Comparison of ENCODE assay signal across 20 cellular contexts in genomic region chr1:240030236-240030635, GRCh38.
DNase-seq lines count a peak whose midpoint lies in the region; ATAC-seq and TF ChIP-seq lines count a peak whose summit lies in the region.
"Had no signal": no experiment of that assay in that cellular context is flagged by ENCODE, and none has a peak within 500 bp of the region (broad histone marks: within the 10 kb centered on the region; RNA-seq: fewer than 3 reads in every experiment).

No MANE protein-coding gene starts in this region.

- H3K27ac Mint-ChIP-seq in glutamatergic neuron (ENCODE audit: unreplicated experiment) = peak overlapping the region; percentile 90
- H3K27ac Mint-ChIP-seq in CD8-positive, alpha-beta T cell = no peak overlapping the region
- H3K27ac Mint-ChIP-seq: activated naive CD4-positive, alpha-beta T cell treated with anti-CD3 and anti-CD28 coated beads for 36 hours; natural killer cell; stimulated activated naive CD8-positive, alpha-beta T cell treated with anti-CD3 and anti-CD28 coated beads, Interleukin-15, Interleukin-2, amounts not matched to agents 100 ng/mL and 50 ng/mL, for 24 hours had no signal

- no peaks in the 10 kb centered on the region for H3K36me3 Mint-ChIP-seq in glutamatergic neuron (ENCODE audit: unreplicated experiment)
- H3K36me3 Mint-ChIP-seq in CD8-positive, alpha-beta T cell = no peaks in the 10 kb centered on the region
- H3K36me3 Mint-ChIP-seq: IgD-negative memory B cell, natural killer cell had no signal

- H3K9me3 ChIP-seq in CD8-positive, alpha-beta T cell (ENCODE audit: low read length) = no peaks in the 10 kb centered on the region
- H3K9me3 ChIP-seq: ascending aorta, tibial nerve had no signal

- ATAC-seq in GM18868 (IDR thresholded peaks at IDR 0.05; ENCODE audit: unreplicated experiment) = no peak
- no peak for ATAC-seq in CD8-positive, alpha-beta T cell
- ATAC-seq: activated T-cell treated with anti-CD3 and anti-CD28 coated beads, Interleukin-2, amount 50 U/mL, for 4 hours; natural killer cell had no signal

- H3K27me3 Mint-ChIP-seq in glutamatergic neuron (ENCODE audit: unreplicated experiment) = peaks cover 2% of the 10 kb centered on the region
- H3K27me3 Mint-ChIP-seq in CD8-positive, alpha-beta T cell (ENCODE audit: low read depth) = no peaks in the 10 kb centered on the region
- H3K27me3 Mint-ChIP-seq: IgD-negative memory B cell had no signal

- no peak overlapping the region for H3K27ac ChIP-seq in CD8-positive, alpha-beta T cell (ENCODE audit: low read depth, low read length)
- H3K27ac ChIP-seq: ascending aorta, tibial nerve had no signal

- peak overlapping the region; percentile 41 for H3K4me3 Mint-ChIP-seq in glutamatergic neuron (ENCODE audit: unreplicated experiment)
- H3K4me3 Mint-ChIP-seq in CD8-positive, alpha-beta T cell = no peak overlapping the region
- H3K4me3 Mint-ChIP-seq: activated naive CD4-positive, alpha-beta T cell treated with anti-CD3 and anti-CD28 coated beads for 36 hours; activated T-cell treated with anti-CD3 and anti-CD28 coated beads, Interleukin-2, amount 50 U/mL, for 4 hours; IgD-negative memory B cell; natural killer cell; stimulated activated naive CD8-positive, alpha-beta T cell treated with anti-CD3 and anti-CD28 coated beads, Interleukin-15, Interleukin-2, amounts not matched to agents 100 ng/mL and 50 ng/mL, for 24 hours had no signal

- peak; percentile 26 for DNase-seq in ELR (ENCODE audit: low read depth)
- peak; percentile 10 for DNase-seq in astrocyte of the spinal cord (ENCODE audit: low read depth, low spot score)
- no peak for DNase-seq in glutamatergic neuron
- peak; percentile 44 for DNase-seq in retinal pigment epithelial cell (ENCODE audit: low read depth)
- no peak for DNase-seq in stimulated activated CD4-positive, alpha-beta T cell treated with anti-CD3 and anti-CD28 coated beads, Interleukin-4, amount 100 ng/mL, for 24 hours
- no peak for DNase-seq in GM13977 (ENCODE audit: low spot score)
- no peak for DNase-seq in CD8-positive, alpha-beta T cell
- DNase-seq: activated CD8-positive, alpha-beta memory T cell treated with anti-CD3 and anti-CD28 coated beads for 24 hours; activated naive CD4-positive, alpha-beta T cell treated with anti-CD3 and anti-CD28 coated beads for 36 hours; activated T-cell treated with anti-CD3 and anti-CD28 coated beads, Interleukin-2, amount 50 U/mL, for 4 hours; DMS79 treated with DMSO at 0.1 percent for 48 hours; natural killer cell; NCI-H1417; NCI-H524 treated with DMSO at 0.1 percent for 48 hours; stimulated activated CD4-positive, alpha-beta T cell treated with anti-CD3 and anti-CD28 coated beads, Interleukin-4, amount 100 ng/mL, for 1 hour had no signal

- CTCF ChIA-PET in CD8-positive, alpha-beta T cell (lab: Charles Lee) = no interaction called here

- POLR2A ChIA-PET in CD8-positive, alpha-beta T cell (lab: Charles Lee) = no interaction called here

- in situ Hi-C loops in astrocyte of the spinal cord (cut with HindIII; ENCODE audit: low sequenced_read_pairs) = no loop called here
- in situ Hi-C loops in GM13977 (cut with MboI; ENCODE audit: low pct_unique_long_range_greater_than_20kb, low sequenced_read_pairs, unreplicated experiment) = no loop called here

- intact Hi-C loops in CD8-positive, alpha-beta T cell (cut with DNase I, micrococcal nuclease) = no loop called here

- no peak overlapping the region for H3K4me3 ChIP-seq in astrocyte of the spinal cord (ENCODE audit: low read depth, low read length)
- no peak overlapping the region for H3K4me3 ChIP-seq in retinal pigment epithelial cell (ENCODE audit: low read length)
- H3K4me3 ChIP-seq in CD8-positive, alpha-beta T cell (ENCODE audit: low read depth, low read length) = no peak overlapping the region
- H3K4me3 ChIP-seq: ascending aorta, tibial nerve had no signal

- H3K4me1 ChIP-seq in CD8-positive, alpha-beta T cell (ENCODE audit: insufficient read depth, low read length) = no peaks in the 10 kb centered on the region
- H3K4me1 ChIP-seq: ascending aorta had no signal

- peaks cover 23% of the 10 kb centered on the region for H3K4me1 Mint-ChIP-seq in glutamatergic neuron (ENCODE audit: low read depth, unreplicated experiment)
- H3K4me1 Mint-ChIP-seq in CD8-positive, alpha-beta T cell (ENCODE audit: low read depth) = no peaks in the 10 kb centered on the region
- H3K4me1 Mint-ChIP-seq: natural killer cell had no signal

- H3K9me3 Mint-ChIP-seq in glutamatergic neuron (ENCODE audit: unreplicated experiment) = peaks cover 3% of the 10 kb centered on the region
- no peaks in the 10 kb centered on the region for H3K9me3 Mint-ChIP-seq in CD8-positive, alpha-beta T cell
- H3K9me3 Mint-ChIP-seq: activated naive CD4-positive, alpha-beta T cell treated with anti-CD3 and anti-CD28 coated beads for 36 hours; natural killer cell; stimulated activated naive CD8-positive, alpha-beta T cell treated with anti-CD3 and anti-CD28 coated beads, Interleukin-15, Interleukin-2, amounts not matched to agents 100 ng/mL and 50 ng/mL, for 24 hours had no signal

- TF ChIP-seq CTCF in astrocyte of the spinal cord (IDR thresholded peaks at IDR 0.05; ENCODE audit: low read depth, low read length) (no peak), glutamatergic neuron (IDR thresholded peaks at IDR 0.05; ENCODE audit: partially characterized antibody, unreplicated experiment) (no peak), retinal pigment epithelial cell (conservative IDR thresholded peaks at IDR 0.05; ENCODE audit: low read depth, low read length) (no peak), GM13977 (IDR thresholded peaks at IDR 0.05; ENCODE audit: extremely low read depth, insufficient read depth, missing control alignments) (no peak)
- no peak for TF ChIP-seq CTCF in CD8-positive, alpha-beta T cell (IDR thresholded peaks at IDR 0.05)

- H3K27me3 ChIP-seq in CD8-positive, alpha-beta T cell (ENCODE audit: insufficient read depth, low read length) = no peaks in the 10 kb centered on the region
- H3K27me3 ChIP-seq: ascending aorta, tibial nerve had no signal

- H3K36me3 ChIP-seq in CD8-positive, alpha-beta T cell (ENCODE audit: insufficient read depth, low read length) = no peaks in the 10 kb centered on the region
- H3K36me3 ChIP-seq: ascending aorta, tibial nerve had no signal

Comparison
In these comparisons a context has a peak if more than half of its experiments do, and no peak if none do; other contexts are left out.
1. DNase-seq: peak in ELR (single experiment), astrocyte of the spinal cord (single experiment) and retinal pigment epithelial cell (single experiment); none in glutamatergic neuron (single experiment), stimulated activated CD4-positive, alpha-beta T cell treated with anti-CD3 and anti-CD28 coated beads, Interleukin-4, amount 100 ng/mL, for 24 hours (single experiment), GM13977 (single experiment) and CD8-positive, alpha-beta T cell (0 of 7).